ENCODE assay signal across 8 cellular contexts in genomic region chr9:20356392-20357206, GRCh38.
DNase-seq lines count a peak whose midpoint lies in the region; ATAC-seq and FAIRE-seq lines count a peak whose summit lies in the region.

No MANE protein-coding gene starts in this region.

- DNase-seq in COLO829 (ENCODE audit: low spot score) (peak; percentile 61), NCI-H1092 (lab: John Stamatoyannopoulos, UW) (peak; percentile 73), T1000 (lab: John Stamatoyannopoulos, UW) (peak; percentile 41), caudate nucleus (lab: John Stamatoyannopoulos, UW) (peak in 56 of 61 donors; percentile 6 to 94 (median 57))
- DNase-seq in stimulated activated CD4-positive, alpha-beta T cell treated with anti-CD3 and anti-CD28 coated beads, Interleukin-15, amount 100 ng/mL, for 1 hour (ENCODE audit: low read depth in 1 of 2, low spot score in 1 of 2): peak; percentile 6 to 8
- DNase-seq in NK-92 treated with Interleukin-12 subunit alpha and Interleukin-12 subunit beta, amount 100 ng/mL, for 24 hours (lab: John Stamatoyannopoulos, UW): no peak

- H3K27ac ChIP-seq in caudate nucleus (ENCODE audit: low read depth, low read length): peak overlapping the region; percentile 18

- peak; percentile 98 for FAIRE-seq in islet of Langerhans (lab: Jason Lieb, UNC)

- peak; percentile 51 for ATAC-seq in GM21447 (IDR thresholded peaks at IDR 0.05; ENCODE audit: unreplicated experiment)
